Comparison of ENCODE assay signal across 20 cellular contexts in the genomic region with DNA sequence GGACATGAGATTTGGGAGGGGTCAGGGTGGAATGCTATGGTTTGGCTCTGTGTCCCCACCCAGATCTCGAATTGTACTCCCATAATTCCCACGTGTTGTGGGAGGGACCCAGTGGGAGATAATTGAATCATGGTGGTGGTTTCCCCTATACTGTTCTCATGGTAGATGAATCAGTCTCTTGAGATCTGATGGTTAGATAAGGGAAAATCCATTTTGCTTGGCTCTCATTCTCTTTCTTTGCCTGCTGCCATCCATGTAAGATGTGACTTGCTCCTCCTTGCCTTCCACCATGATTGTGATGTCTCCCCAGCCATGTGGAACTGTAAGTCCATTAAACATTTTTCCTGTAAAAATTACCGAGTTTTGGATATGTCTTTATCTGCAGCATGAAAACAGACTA.
A peak's percentile ranks its signal among the peaks of the same experiment; 100 is the strongest.
DNase-seq lines count a peak whose midpoint lies in the region; ATAC-seq, FAIRE-seq and TF ChIP-seq lines count a peak whose summit lies in the region.
"Had no signal": no experiment of that assay in that cellular context is flagged by ENCODE, and none has a peak within 500 bp of the region (broad histone marks: within the 10 kb centered on the region; RNA-seq: fewer than 3 reads in every experiment).

No MANE protein-coding gene starts in this region.

- no TSS peak for BruUV-seq in mammary epithelial cell (replicated peaks; lab: Mats Ljungman, UMichigan)

- in situ Hi-C loops in mammary epithelial cell (cut with MboI; ENCODE audit: low sequenced_read_pairs in 2 of 2), result loop anchor here (25.0 kb wide), 2 partner anchors 289 to 1789 kb away; no protein-coding TSS in a partner anchor

- WGBS in mammary epithelial cell (ENCODE audit: low coverage, missing lambda C conversion rate), result 89% methylated on average over 3 of the region's 3 CpGs

- H3K27ac ChIP-seq in mammary epithelial cell (ENCODE audit: insufficient read depth, low read depth, low read length) (no peak overlapping the region), dorsolateral prefrontal cortex (no peak overlapping the region)
- H3K27ac ChIP-seq: C4-2B had no signal

- H3K27me3 ChIP-seq in mammary epithelial cell (ENCODE audit: insufficient read depth, low read length) (no peaks in the 10 kb centered on the region), dorsolateral prefrontal cortex (no peaks in the 10 kb centered on the region)

- no peaks in the 10 kb centered on the region for H4K20me1 ChIP-seq in mammary epithelial cell (ENCODE audit: insufficient read depth, low read length)

- DNase-seq in A172 (ENCODE audit: low spot score) (peak; percentile 5), HT1080 (ENCODE audit: low read depth) (peak; percentile 66), RCC 7860 (ENCODE audit: low spot score) (peak; percentile 36), mammary epithelial cell (peak; percentile 40), dorsolateral prefrontal cortex (no peak), cerebellar cortex (ENCODE audit: low spot score) (no peak)
- DNase-seq: AML-193; Caco-2; CD4-positive, alpha-beta T cell; GDM1; GOT3; H7; HFFc6; KG1 had no signal

- H3K4me3 ChIP-seq in mammary epithelial cell (replicated peaks in 1 of 3; ENCODE audit: insufficient read depth in 1 of 3, low read depth in 2 of 3, low read length in 3 of 3), result no peak overlapping the region
- H3K4me3 ChIP-seq in dorsolateral prefrontal cortex, result no peak overlapping the region

- H3K9me3 ChIP-seq in mammary epithelial cell (replicated peaks; ENCODE audit: insufficient read depth, low read length), result no peaks in the 10 kb centered on the region
- H3K9me3 ChIP-seq: Caco-2 had no signal

- TF ChIP-seq CTCF in mammary epithelial cell (conservative IDR thresholded peaks at IDR 0.05 in 1 of 2, IDR thresholded peaks at IDR 0.05 in 1 of 2; ENCODE audit: extremely low read depth in 1 of 2, insufficient read depth in 1 of 2, low read depth in 1 of 2, low read length in 2 of 2) (no peak), dorsolateral prefrontal cortex (IDR thresholded peaks at IDR 0.05 in 54 of 56, conservative IDR thresholded peaks at IDR 0.05 in 2 of 56; ENCODE audit: low read depth in 1 of 56, partially characterized antibody in 56 of 56) (no peak)

- CTCF ChIA-PET in mammary epithelial cell (lab: Charles Lee; ENCODE audit: low non-redundant PET), result no interaction called here

- no peaks in the 10 kb centered on the region for H3K79me2 ChIP-seq in mammary epithelial cell (ENCODE audit: insufficient read depth, low read length)

- FAIRE-seq in RCC 7860 (lab: Jason Lieb, UNC), result no peak
- FAIRE-seq: A204.1, D721Med, GM18507 had no signal

- no peak for ATAC-seq in HG02759 (IDR thresholded peaks at IDR 0.05; ENCODE audit: unreplicated experiment)
- ATAC-seq: HCT116 had no signal

- intact Hi-C loops in mammary epithelial cell (cut with micrococcal nuclease), result no loop called here
- intact Hi-C loops in dorsolateral prefrontal cortex (cut with DNase I), result no loop called here

- H3K36me3 ChIP-seq in mammary epithelial cell (ENCODE audit: insufficient read depth, low read length), result no peaks in the 10 kb centered on the region

- peaks cover 15% of the 10 kb centered on the region for H3K4me1 ChIP-seq in mammary epithelial cell (ENCODE audit: insufficient read depth, low read length)
- H3K4me1 ChIP-seq: Caco-2 had no signal

- no peak overlapping the region for H3K4me2 ChIP-seq in mammary epithelial cell (ENCODE audit: insufficient read depth, low read depth, low read length)

- H2AFZ ChIP-seq in mammary epithelial cell (ENCODE audit: low read depth, low read length), result no peak overlapping the region

- dilution Hi-C loops in mammary epithelial cell (cut with HindIII; ENCODE audit: low sequenced_read_pairs), result no loop called here

- H3K9ac ChIP-seq in mammary epithelial cell (ENCODE audit: insufficient read depth, low read length), result no peak overlapping the region

Comparison
In these comparisons a context has a peak if more than half of its experiments do, and no peak if none do; other contexts are left out.
1. DNase-seq: peak in A172 (single experiment), HT1080 (single experiment), RCC 7860 (single experiment) and mammary epithelial cell (single experiment); none in dorsolateral prefrontal cortex (0 of 10) and cerebellar cortex (single experiment).